ENCODE assay signal across 8 cellular contexts in the genomic region with DNA sequence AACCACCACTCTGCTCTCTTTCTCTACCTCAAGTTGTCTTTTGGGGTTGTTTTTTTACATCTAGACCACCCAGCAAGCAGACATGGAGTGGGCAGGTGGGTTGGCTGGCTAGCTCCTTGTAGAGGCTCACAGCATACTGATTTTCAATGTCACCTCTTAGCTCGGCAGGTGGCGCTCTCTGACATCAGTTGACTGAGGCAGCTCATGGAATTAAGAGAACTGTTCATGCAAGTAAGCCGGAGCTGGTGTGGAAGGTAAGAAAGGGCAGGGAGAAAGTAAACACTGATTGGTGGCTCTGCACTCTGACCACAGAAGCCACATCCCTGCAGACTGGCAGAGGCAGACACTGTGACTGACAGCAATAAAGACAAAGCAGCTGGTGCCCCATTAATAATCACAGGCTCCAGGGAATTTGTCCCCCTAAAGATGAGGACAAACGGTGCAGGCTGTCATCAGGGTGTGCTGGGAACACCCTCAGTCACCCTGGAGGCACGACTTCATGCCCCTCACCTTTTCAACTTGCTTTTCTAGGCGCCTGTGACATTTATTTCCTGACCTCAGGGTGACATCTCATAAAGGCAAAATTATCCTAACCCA.
DNase-seq lines count a peak whose midpoint lies in the region; ATAC-seq and TF ChIP-seq lines count a peak whose summit lies in the region.

No MANE protein-coding gene starts in this region.

- peak; percentile 75 for DNase-seq in NCI-H1436 (lab: John Stamatoyannopoulos, UW)
- no peak for DNase-seq in NCI-H1436 treated with DMSO at 0.1 percent for 48 hours (lab: John Stamatoyannopoulos, UW)
- DNase-seq in HCEC 1CT: peak; percentile 36
- peak; percentile 76 to 94 (median 92) for DNase-seq in NCI-H1417 (lab: John Stamatoyannopoulos, UW)
- peak; percentile 61 for DNase-seq in SK-N-DZ (ENCODE audit: low spot score)
- DNase-seq in neural progenitor cell (ENCODE audit: low spot score): peak; percentile 93

- H3K4me3 ChIP-seq in neural progenitor cell: no peak overlapping the region

- peak; percentile 81 for TF ChIP-seq CTCF in neural progenitor cell (IDR thresholded peaks at IDR 0.05)

- no peaks in the 10 kb centered on the region for H3K79me2 ChIP-seq in neural progenitor cell (ENCODE audit: low read depth)

- H3K9ac ChIP-seq in neural progenitor cell: no peak overlapping the region

- H3K4me1 Mint-ChIP-seq in neural progenitor cell: peaks cover 4% of the 10 kb centered on the region

- no peaks in the 10 kb centered on the region for H3K36me3 ChIP-seq in neural progenitor cell

- H2AFZ ChIP-seq in neural progenitor cell (replicated peaks): no peak overlapping the region

- no peak overlapping the region for H3K27ac Mint-ChIP-seq in neural progenitor cell

- H3K9me3 ChIP-seq in neural progenitor cell (ENCODE audit: low read depth): no peaks in the 10 kb centered on the region

- no peak overlapping the region for H3K4me2 ChIP-seq in neural progenitor cell

- no peaks in the 10 kb centered on the region for H4K20me1 ChIP-seq in neural progenitor cell (ENCODE audit: low read depth)

- H3K9me3 Mint-ChIP-seq in neural progenitor cell: no peaks in the 10 kb centered on the region

- no peak overlapping the region for H3K27ac ChIP-seq in neural progenitor cell

- H3K27me3 Mint-ChIP-seq in neural progenitor cell (ENCODE audit: insufficient read depth, low read depth): peaks cover 6% of the 10 kb centered on the region

- H3K4me1 ChIP-seq in neural progenitor cell: peaks cover 5% of the 10 kb centered on the region

- no peak overlapping the region for H3K4me3 Mint-ChIP-seq in neural progenitor cell

- no peaks in the 10 kb centered on the region for H3F3A ChIP-seq in neural progenitor cell (ENCODE audit: low read depth)

- ATAC-seq in esophagus mucosa (peak; percentile 81), GM21529 (IDR thresholded peaks at IDR 0.05; ENCODE audit: unreplicated experiment) (no peak)

- H3K27me3 ChIP-seq in neural progenitor cell: peaks cover 76% of the 10 kb centered on the region

- H3K36me3 Mint-ChIP-seq in neural progenitor cell: no peaks in the 10 kb centered on the region
